8 cellular contexts compared by ENCODE assay signal in genomic region chr7:100119075-100119700, GRCh38. TPM values are rescaled to one million over a fixed set of nuclear protein-coding genes. Genes with fewer than 3 reads are reported as not detected.
A peak's percentile ranks its signal among the peaks of the same experiment; 100 is the strongest.
DNase-seq lines count a peak whose midpoint lies in the region; ATAC-seq, FAIRE-seq and TF ChIP-seq lines count a peak whose summit lies in the region.

Gene CNPY4, plus strand, starts transcription at chr7:100119634. Its CDS starts 111 bp downstream, at chr7:100119745.
Gene TAF6, minus strand, starts transcription at chr7:100119358. Its CDS starts 5,149 bp downstream, at chr7:100114209.

- H4K20me1 ChIP-seq in hepatocyte (ENCODE audit: insufficient read depth, poor library complexity, severe bottlenecking): no peaks in the 10 kb centered on the region

- in situ Hi-C loops in astrocyte of the cerebellum (cut with HindIII; ENCODE audit: low sequenced_read_pairs): no loop called here

- H2AFZ ChIP-seq in hepatocyte: peak within 1 kb of the TSS; percentile 47

- H3K9me3 ChIP-seq in hepatocyte (ENCODE audit: low read depth): no peaks in the 10 kb centered on the region

- DNase-seq in GM18507 (ENCODE audit: extremely low spot score, insufficient read length, low read depth): peak; percentile 98
- peak; percentile 95 to 96 for DNase-seq in NCI-H2081 (lab: John Stamatoyannopoulos, UW)
- DNase-seq in T-helper 9 cell: peak; percentile 95
- peak; percentile 92 for DNase-seq in astrocyte of the cerebellum (ENCODE audit: low read depth)
- peak; percentile 97 for DNase-seq in hepatocyte (ENCODE audit: low spot score)
- DNase-seq in retinal pigment epithelial cell (ENCODE audit: low read depth): peak; percentile 81
- no peak for DNase-seq in cortex of kidney (lab: John Stamatoyannopoulos, UW)

- H3K36me3 ChIP-seq in hepatocyte (replicated peaks; ENCODE audit: insufficient read depth, low read depth): no peaks in the 10 kb centered on the region

- ATAC-seq in HG02981 (IDR thresholded peaks at IDR 0.05; ENCODE audit: unreplicated experiment): peak; percentile 68

- H3K4me3 ChIP-seq in astrocyte of the cerebellum (ENCODE audit: low read depth, low read length) (peak within 1 kb of the TSS; percentile 81), hepatocyte (peak within 1 kb of the TSS; percentile 85), retinal pigment epithelial cell (ENCODE audit: low read length) (peak within 1 kb of the TSS; percentile 95)

- 2% methylated on average over 35 of the region's 35 CpGs for WGBS in hepatocyte (ENCODE audit: low lambda C conversion rate, missing lambda C conversion rate)

- peak within 1 kb of the TSS; percentile 90 for H3K27ac ChIP-seq in hepatocyte

- H3K79me2 ChIP-seq in hepatocyte: peaks cover 25% of the 10 kb centered on the region

- no peak for TF ChIP-seq CTCF in astrocyte of the cerebellum (IDR thresholded peaks at IDR 0.05; ENCODE audit: low read depth, low read length, missing control alignments)
- no peak for TF ChIP-seq CTCF in hepatocyte (IDR thresholded peaks at IDR 0.05; ENCODE audit: poor library complexity)
- TF ChIP-seq CTCF in retinal pigment epithelial cell (conservative IDR thresholded peaks at IDR 0.05; ENCODE audit: low read depth, low read length): no peak

- peak; percentile 87 for FAIRE-seq in GM18507 (lab: Jason Lieb, UNC)

- peaks cover 12% of the 10 kb centered on the region for H3K4me1 ChIP-seq in hepatocyte (ENCODE audit: insufficient read depth)

- H3K4me2 ChIP-seq in hepatocyte: peak within 1 kb of the TSS; percentile 72

- H3K9me2 ChIP-seq in hepatocyte (replicated peaks; ENCODE audit: insufficient read depth): no peaks in the 10 kb centered on the region

- H3K27me3 ChIP-seq in hepatocyte: no peaks in the 10 kb centered on the region

RNA-seq across cellular contexts. Expression of gene CNPY4, which starts in this region (rescaled TPM):
- 19.5 and 28.1 TPM in 2 replicates for total RNA-seq in hepatocyte
- polyA plus RNA-seq in hepatocyte: 21.3 and 27.4 TPM in 2 replicates

RNA-seq across cellular contexts. Expression of gene TAF6, which starts in this region (rescaled TPM):
- 13.3 and 29.2 TPM in 2 replicates for total RNA-seq in hepatocyte
- polyA plus RNA-seq in hepatocyte: 44.2 and 44.3 TPM in 2 replicates
